ENCODE assay signal across 1 cellular context in genomic region chr19:55544014-55544413, GRCh38.
TF ChIP-seq lines count a peak whose summit lies in the region.

No MANE protein-coding gene starts in this region.

TF ChIP-seq in H1, 55 proteins besides CTCF, POLR2A, EP300 and RAD21:
- TF ChIP-seq CHD1 (IDR thresholded peaks at IDR 0.05; ENCODE audit: low read depth, low read length) (no peak), ATF3 (IDR thresholded peaks at IDR 0.05; ENCODE audit: insufficient read depth, low read depth, low read length) (no peak), HDAC6 (IDR thresholded peaks at IDR 0.05; ENCODE audit: low read depth, low read length) (no peak), KDM1A (IDR thresholded peaks at IDR 0.05; ENCODE audit: borderline replicate concordance, low read length) (no peak), CTBP2 (IDR thresholded peaks at IDR 0.05; ENCODE audit: borderline replicate concordance, insufficient read depth, insufficient read length, low read length) (no peak)
